8 cellular contexts compared by ENCODE assay signal in genomic region chr5:59007460-59008063, GRCh38.
DNase-seq lines count a peak whose midpoint lies in the region; ATAC-seq, FAIRE-seq and TF ChIP-seq lines count a peak whose summit lies in the region.
"Had no signal": no experiment of that assay in that cellular context is flagged by ENCODE, and none has a peak within 500 bp of the region (broad histone marks: within the 10 kb centered on the region; RNA-seq: fewer than 3 reads in every experiment).

No MANE protein-coding gene starts in this region.

- H3K4me1 ChIP-seq in right cardiac atrium (ENCODE audit: control insufficient read depth, insufficient read depth, low read length) = peaks cover 6% of the 10 kb centered on the region

- H3K4me1 Mint-ChIP-seq in osteocyte (ENCODE audit: unreplicated experiment) = no peaks in the 10 kb centered on the region

- no peak overlapping the region for H3K4me3 ChIP-seq in right cardiac atrium (ENCODE audit: low read length)

- H3K36me3 Mint-ChIP-seq in osteocyte (ENCODE audit: unreplicated experiment) = peaks cover 9% of the 10 kb centered on the region

- 9% methylated on average over 2 of the region's 2 CpGs for WGBS in right cardiac atrium

- no peaks in the 10 kb centered on the region for H3K27me3 Mint-ChIP-seq in osteocyte (ENCODE audit: unreplicated experiment)

- peak; percentile 77 for FAIRE-seq in colon (lab: Jason Lieb, UNC)

- peak; percentile 33 for TF ChIP-seq CTCF in GM10266 (IDR thresholded peaks at IDR 0.05; ENCODE audit: control insufficient read depth, insufficient read depth, low read depth, missing control alignments)
- peak; percentile 60 for TF ChIP-seq CTCF in osteocyte (IDR thresholded peaks at IDR 0.05)

- DNase-seq in GM10266 (ENCODE audit: extremely low spot score) = peak; percentile 17
- DNase-seq in NCI-H1092 (lab: John Stamatoyannopoulos, UW) = peak; percentile 2
- DNase-seq in osteocyte (ENCODE audit: extremely low spot score, unreplicated experiment) = no peak
- DNase-seq in middle frontal gyrus (ENCODE audit: extremely low spot score, low spot score) = no peak
- no peak for DNase-seq in right cardiac atrium

- H3K27me3 ChIP-seq in right cardiac atrium (ENCODE audit: control insufficient read depth, insufficient read depth) = no peaks in the 10 kb centered on the region
- H3K27me3 ChIP-seq: neutrophil had no signal

- H3K4me3 Mint-ChIP-seq in osteocyte (ENCODE audit: unreplicated experiment) = no peak overlapping the region

- intact Hi-C loops in right cardiac atrium (cut with DNase I) = loop anchor here in 3 of 4 donors (5.0 to 10.0 kb wide), 2 partner anchors 113 to 120 kb away; no protein-coding TSS in a partner anchor

- ATAC-seq in HG02678 (IDR thresholded peaks at IDR 0.05; ENCODE audit: unreplicated experiment) = no peak
- no peak for ATAC-seq in right cardiac atrium

- no peak overlapping the region for H3K27ac Mint-ChIP-seq in osteocyte (ENCODE audit: unreplicated experiment)

- no peak overlapping the region for H3K27ac ChIP-seq in right cardiac atrium (ENCODE audit: low read length)
- H3K27ac ChIP-seq: neutrophil had no signal

- no peaks in the 10 kb centered on the region for H3K9me3 ChIP-seq in right cardiac atrium (ENCODE audit: control insufficient read depth, low read length)
- H3K9me3 ChIP-seq: neutrophil had no signal

- peaks cover 9% of the 10 kb centered on the region for H3K9me3 Mint-ChIP-seq in osteocyte (ENCODE audit: unreplicated experiment)

Comparison
In these comparisons a context has a peak if more than half of its experiments do, and no peak if none do; other contexts are left out.
1. DNase-seq: peak in GM10266 (single experiment) and NCI-H1092 (single experiment); none in osteocyte (single experiment), middle frontal gyrus (single experiment) and right cardiac atrium (0 of 3).